In the genomic region with DNA sequence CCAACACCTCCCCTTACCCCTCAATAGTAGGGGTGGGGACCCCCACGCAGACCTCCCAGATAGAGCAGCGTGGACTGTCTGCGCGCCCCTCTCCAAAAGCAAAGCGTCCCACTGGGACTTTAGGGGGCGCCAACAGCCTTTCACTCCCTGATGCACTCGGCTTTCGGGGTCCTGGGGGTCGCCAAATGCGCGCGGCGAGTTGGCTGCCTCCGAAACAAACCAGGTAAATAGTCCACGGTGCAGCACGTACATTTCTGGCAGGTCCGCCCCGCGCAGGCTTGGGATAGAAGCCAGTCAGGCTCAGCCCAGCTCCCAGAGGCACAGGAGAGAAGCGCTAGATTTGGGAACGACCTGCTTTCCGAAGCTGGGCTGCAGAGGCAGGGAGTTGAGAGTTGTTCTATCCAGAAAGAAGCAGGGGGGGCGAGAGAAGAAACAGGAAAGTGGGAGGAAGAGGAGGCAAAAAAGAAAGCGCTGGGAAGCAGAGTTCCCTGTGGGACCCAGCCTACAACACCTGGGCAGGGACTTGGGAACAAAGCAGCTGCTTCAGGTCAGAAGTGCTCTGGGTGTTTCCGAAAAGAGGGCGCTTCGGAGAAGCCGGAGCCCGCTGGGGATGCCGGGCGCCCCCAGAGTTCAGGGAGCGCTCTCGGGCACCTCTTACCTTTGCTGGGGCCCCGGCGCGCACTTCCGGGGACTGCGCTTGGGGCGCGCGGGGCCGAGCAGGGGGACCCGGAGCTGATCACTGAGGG, we compare ENCODE assay signal across 1 cellular context.
A peak's percentile ranks its signal among the peaks of the same experiment; 100 is the strongest.
TF ChIP-seq lines count a peak whose summit lies in the region.

No MANE protein-coding gene starts in this region.

TF ChIP-seq in HepG2, 621 proteins besides CTCF, POLR2A, EP300 and RAD21 (continued from another document and continues in another):
- TF ChIP-seq ISX (CRISPR knock-in tag; conservative IDR thresholded peaks at IDR 0.05), result no peak
- no peak for TF ChIP-seq KLF9 (CRISPR knock-in tag; IDR thresholded peaks at IDR 0.05; ENCODE audit: low read depth)
- TF ChIP-seq NFAT5 (CRISPR knock-in tag; IDR thresholded peaks at IDR 0.05), result 0 out of 2 replicates have a peak, but pooled peaks have one; percentile 22
- no peak for TF ChIP-seq TAF15 (IDR thresholded peaks at IDR 0.05; ENCODE audit: low read depth, low read length, poor library complexity, severe bottlenecking)
- no peak for TF ChIP-seq ZNF557 (CRISPR knock-in tag; IDR thresholded peaks at IDR 0.05)
- no peak for TF ChIP-seq FOSL2 (CRISPR knock-in tag; IDR thresholded peaks at IDR 0.05)
- peak; percentile 9; the same call in 1 of the 2 replicates for TF ChIP-seq TAF1 (CRISPR knock-in tag; IDR thresholded peaks at IDR 0.05)
- no peak for TF ChIP-seq CBX1 (IDR thresholded peaks at IDR 0.05; ENCODE audit: low read depth)
- no peak for TF ChIP-seq BATF2 (CRISPR knock-in tag; IDR thresholded peaks at IDR 0.05)
- TF ChIP-seq ARHGAP35 (CRISPR knock-in tag; IDR thresholded peaks at IDR 0.05; ENCODE audit: borderline replicate concordance), result peak; percentile 76
- peak; percentile 88 for TF ChIP-seq NRL (CRISPR knock-in tag; IDR thresholded peaks at IDR 0.05; ENCODE audit: borderline replicate concordance)
- TF ChIP-seq, protein P1, sequence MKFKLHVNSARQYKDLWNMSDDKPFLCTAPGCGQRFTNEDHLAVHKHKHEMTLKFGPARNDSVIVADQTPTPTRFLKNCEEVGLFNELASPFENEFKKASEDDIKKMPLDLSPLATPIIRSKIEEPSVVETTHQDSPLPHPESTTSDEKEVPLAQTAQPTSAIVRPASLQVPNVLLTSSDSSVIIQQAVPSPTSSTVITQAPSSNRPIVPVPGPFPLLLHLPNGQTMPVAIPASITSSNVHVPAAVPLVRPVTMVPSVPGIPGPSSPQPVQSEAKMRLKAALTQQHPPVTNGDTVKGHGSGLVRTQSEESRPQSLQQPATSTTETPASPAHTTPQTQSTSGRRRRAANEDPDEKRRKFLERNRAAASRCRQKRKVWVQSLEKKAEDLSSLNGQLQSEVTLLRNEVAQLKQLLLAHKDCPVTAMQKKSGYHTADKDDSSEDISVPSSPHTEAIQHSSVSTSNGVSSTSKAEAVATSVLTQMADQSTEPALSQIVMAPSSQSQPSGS (CRISPR knock-in tag; IDR thresholded peaks at IDR 0.05), result peak; percentile 55; the same call in 1 of the 2 replicates
- no peak for TF ChIP-seq ZNF263 (CRISPR knock-in tag; IDR thresholded peaks at IDR 0.05)
- no peak for TF ChIP-seq ZNF577 (CRISPR knock-in tag; IDR thresholded peaks at IDR 0.05; ENCODE audit: borderline replicate concordance, low read depth)
- peak; percentile 56 for TF ChIP-seq SAP130 (CRISPR knock-in tag; IDR thresholded peaks at IDR 0.05; ENCODE audit: low read depth)
- peak; percentile 86; the same call in 1 of the 2 replicates for TF ChIP-seq ZC3H4 (CRISPR knock-in tag; IDR thresholded peaks at IDR 0.05; ENCODE audit: borderline replicate concordance)
- TF ChIP-seq ZNF546 (CRISPR knock-in tag; conservative IDR thresholded peaks at IDR 0.05), result no peak
- TF ChIP-seq ERF (CRISPR knock-in tag; IDR thresholded peaks at IDR 0.05), result 0 out of 2 replicates have a peak, but pooled peaks have one; percentile 15
- TF ChIP-seq, protein P2, sequence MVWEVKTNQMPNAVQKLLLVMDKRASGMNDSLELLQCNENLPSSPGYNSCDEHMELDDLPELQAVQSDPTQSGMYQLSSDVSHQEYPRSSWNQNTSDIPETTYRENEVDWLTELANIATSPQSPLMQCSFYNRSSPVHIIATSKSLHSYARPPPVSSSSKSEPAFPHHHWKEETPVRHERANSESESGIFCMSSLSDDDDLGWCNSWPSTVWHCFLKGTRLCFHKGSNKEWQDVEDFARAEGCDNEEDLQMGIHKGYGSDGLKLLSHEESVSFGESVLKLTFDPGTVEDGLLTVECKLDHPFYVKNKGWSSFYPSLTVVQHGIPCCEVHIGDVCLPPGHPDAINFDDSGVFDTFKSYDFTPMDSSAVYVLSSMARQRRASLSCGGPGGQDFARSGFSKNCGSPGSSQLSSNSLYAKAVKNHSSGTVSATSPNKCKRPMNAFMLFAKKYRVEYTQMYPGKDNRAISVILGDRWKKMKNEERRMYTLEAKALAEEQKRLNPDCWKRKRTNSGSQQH (CRISPR knock-in tag; IDR thresholded peaks at IDR 0.05; ENCODE audit: low read depth), result peak; percentile 20; the same call in 1 of the 2 replicates
- TF ChIP-seq ZGPAT (CRISPR knock-in tag; IDR thresholded peaks at IDR 0.05), result no peak
- TF ChIP-seq NFKBIZ (CRISPR knock-in tag; IDR thresholded peaks at IDR 0.05), result 0 out of 2 replicates have a peak, but pooled peaks have one; percentile 15
- TF ChIP-seq ATF7-NPFF (CRISPR knock-in tag; IDR thresholded peaks at IDR 0.05; ENCODE audit: low read depth), result peak; percentile 78; the same call in 1 of the 2 replicates
- TF ChIP-seq, protein P3, sequence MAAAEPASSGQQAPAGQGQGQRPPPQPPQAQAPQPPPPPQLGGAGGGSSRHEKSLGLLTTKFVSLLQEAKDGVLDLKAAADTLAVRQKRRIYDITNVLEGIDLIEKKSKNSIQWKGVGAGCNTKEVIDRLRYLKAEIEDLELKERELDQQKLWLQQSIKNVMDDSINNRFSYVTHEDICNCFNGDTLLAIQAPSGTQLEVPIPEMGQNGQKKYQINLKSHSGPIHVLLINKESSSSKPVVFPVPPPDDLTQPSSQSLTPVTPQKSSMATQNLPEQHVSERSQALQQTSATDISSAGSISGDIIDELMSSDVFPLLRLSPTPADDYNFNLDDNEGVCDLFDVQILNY (CRISPR knock-in tag; conservative IDR thresholded peaks at IDR 0.05), result no peak
- no peak for TF ChIP-seq THYN1 (CRISPR knock-in tag; IDR thresholded peaks at IDR 0.05; ENCODE audit: borderline replicate concordance, low read depth)
- peak; percentile 40 for TF ChIP-seq TOPORS (CRISPR knock-in tag; IDR thresholded peaks at IDR 0.05)
- TF ChIP-seq THAP9 (CRISPR knock-in tag; IDR thresholded peaks at IDR 0.05; ENCODE audit: borderline replicate concordance), result peak; percentile 55; the same call in 1 of the 2 replicates
- TF ChIP-seq CHCHD3 (CRISPR knock-in tag; IDR thresholded peaks at IDR 0.05), result peak; percentile 38; the same call in 1 of the 2 replicates
- peak; percentile 63; the same call in 1 of the 2 replicates for TF ChIP-seq RNF219 (CRISPR knock-in tag; IDR thresholded peaks at IDR 0.05)
- no peak for TF ChIP-seq TCF7L2 (IDR thresholded peaks at IDR 0.05; ENCODE audit: low read depth, low read length)
- peak; percentile 78; the same call in 1 of the 2 replicates for TF ChIP-seq HNRNPL (IDR thresholded peaks at IDR 0.05; ENCODE audit: low read depth, low read length)
- TF ChIP-seq ZSCAN30 (CRISPR knock-in tag; IDR thresholded peaks at IDR 0.05), result 0 out of 2 replicates have a peak, but pooled peaks have one; percentile 10
- TF ChIP-seq, protein P4, sequence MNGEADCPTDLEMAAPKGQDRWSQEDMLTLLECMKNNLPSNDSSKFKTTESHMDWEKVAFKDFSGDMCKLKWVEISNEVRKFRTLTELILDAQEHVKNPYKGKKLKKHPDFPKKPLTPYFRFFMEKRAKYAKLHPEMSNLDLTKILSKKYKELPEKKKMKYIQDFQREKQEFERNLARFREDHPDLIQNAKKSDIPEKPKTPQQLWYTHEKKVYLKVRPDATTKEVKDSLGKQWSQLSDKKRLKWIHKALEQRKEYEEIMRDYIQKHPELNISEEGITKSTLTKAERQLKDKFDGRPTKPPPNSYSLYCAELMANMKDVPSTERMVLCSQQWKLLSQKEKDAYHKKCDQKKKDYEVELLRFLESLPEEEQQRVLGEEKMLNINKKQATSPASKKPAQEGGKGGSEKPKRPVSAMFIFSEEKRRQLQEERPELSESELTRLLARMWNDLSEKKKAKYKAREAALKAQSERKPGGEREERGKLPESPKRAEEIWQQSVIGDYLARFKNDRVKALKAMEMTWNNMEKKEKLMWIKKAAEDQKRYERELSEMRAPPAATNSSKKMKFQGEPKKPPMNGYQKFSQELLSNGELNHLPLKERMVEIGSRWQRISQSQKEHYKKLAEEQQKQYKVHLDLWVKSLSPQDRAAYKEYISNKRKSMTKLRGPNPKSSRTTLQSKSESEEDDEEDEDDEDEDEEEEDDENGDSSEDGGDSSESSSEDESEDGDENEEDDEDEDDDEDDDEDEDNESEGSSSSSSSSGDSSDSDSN (CRISPR knock-in tag; IDR thresholded peaks at IDR 0.05), result no peak; the same call in 1 of the 2 replicates
- no peak for TF ChIP-seq ZNF607 (CRISPR knock-in tag; IDR thresholded peaks at IDR 0.05; ENCODE audit: borderline replicate concordance)
- TF ChIP-seq HES4 (CRISPR knock-in tag; IDR thresholded peaks at IDR 0.05; ENCODE audit: borderline replicate concordance), result 0 out of 2 replicates have a peak, but pooled peaks have one; percentile 50
- TF ChIP-seq ZNF274 (CRISPR knock-in tag; IDR thresholded peaks at IDR 0.05), result peak; percentile 73; the same call in 1 of the 2 replicates
- TF ChIP-seq SIX4 (CRISPR knock-in tag; IDR thresholded peaks at IDR 0.05), result no peak
- no peak; the same call in 1 of the 2 replicates for TF ChIP-seq KDM3A (CRISPR knock-in tag; IDR thresholded peaks at IDR 0.05; ENCODE audit: low read depth)
